Comparison of ENCODE assay signal across 22 cellular contexts in genomic region chr13:50682002-50682401, GRCh38.
"Had no signal": no experiment of that assay in that cellular context is flagged by ENCODE, and none has a peak within 500 bp of the region (broad histone marks: within the 10 kb centered on the region; RNA-seq: fewer than 3 reads in every experiment).

No MANE protein-coding gene starts in this region.

- FAIRE-seq: TTC549 had no signal

- H3K27me3 Mint-ChIP-seq: activated CD4-positive, alpha-beta memory T cell treated with anti-CD3 and anti-CD28 coated beads for 36 hours; activated naive CD8-positive, alpha-beta T cell; activated T-helper 17 cell treated with anti-CD3 and anti-CD28 coated beads, Interleukin-2, amount 50 U/mL, for 72 hours had no signal

- H3K27ac ChIP-seq: PC-9 had no signal

- DNase-seq: activated CD4-positive, alpha-beta memory T cell treated with anti-CD3 and anti-CD28 coated beads for 36 hours; activated CD4-positive, alpha-beta T cell treated with anti-CD3 and anti-CD28 coated beads, Interleukin-2, amount 10 ng/mL, durations not matched to agents 7 days and 5 days; activated CD4-positive, CD25-positive, alpha-beta regulatory T cell; activated CD8-positive, alpha-beta memory T cell treated with anti-CD3 and anti-CD28 coated beads for 24 hours; activated gamma-delta T cell; activated naive CD4-positive, alpha-beta T cell treated with anti-CD3 and anti-CD28 coated beads for 36 hours; activated T-cell treated with anti-CD3 and anti-CD28 coated beads, Interleukin-2, amount 50 U/mL, for 4 hours; amygdala; Karpas-422; MM.1S; NCI-H1105 treated with DMSO at 0.1 percent for 48 hours; NCI-H1436 treated with DMSO at 0.1 percent for 48 hours; NCI-H187; NCI-H2081; NCI-H446; NCI-H524; PC-9; SHP77 treated with DMSO at 0.1 percent for 48 hours had no signal

- H3K27ac Mint-ChIP-seq: activated CD4-positive, alpha-beta memory T cell treated with anti-CD3 and anti-CD28 coated beads for 36 hours; activated CD4-positive, alpha-beta T cell treated with anti-CD3 and anti-CD28 coated beads, Interleukin-2, amount 10 ng/mL, durations not matched to agents 7 days and 5 days; activated naive CD4-positive, alpha-beta T cell treated with anti-CD3 and anti-CD28 coated beads for 36 hours; activated naive CD8-positive, alpha-beta T cell; activated T-helper 17 cell treated with anti-CD3 and anti-CD28 coated beads, Interleukin-2, amount 50 U/mL, for 72 hours; T-helper 1 cell treated with Interleukin-12 subunit alpha and Interleukin-12 subunit beta and Interleukin-4 antibody, amounts not matched to agents 30 μg/mL and 1 μg/mL, for 36 hours had no signal

- H3K4me3 Mint-ChIP-seq: activated CD4-positive, alpha-beta memory T cell treated with anti-CD3 and anti-CD28 coated beads for 36 hours; activated CD4-positive, alpha-beta T cell treated with anti-CD3 and anti-CD28 coated beads, Interleukin-2, amount 10 ng/mL, durations not matched to agents 7 days and 5 days; activated naive CD4-positive, alpha-beta T cell treated with anti-CD3 and anti-CD28 coated beads for 36 hours; activated naive CD8-positive, alpha-beta T cell; activated T-cell treated with anti-CD3 and anti-CD28 coated beads, Interleukin-2, amount 50 U/mL, for 4 hours; activated T-helper 17 cell treated with anti-CD3 and anti-CD28 coated beads, Interleukin-2, amount 50 U/mL, for 72 hours; T-helper 1 cell treated with Interleukin-12 subunit alpha and Interleukin-12 subunit beta and Interleukin-4 antibody, amounts not matched to agents 30 μg/mL and 1 μg/mL, for 36 hours had no signal

- H3K4me3 ChIP-seq: PC-9 had no signal

- H2AFZ ChIP-seq: PC-9 had no signal

- H3K36me3 Mint-ChIP-seq: activated CD4-positive, alpha-beta memory T cell treated with anti-CD3 and anti-CD28 coated beads for 36 hours; activated naive CD8-positive, alpha-beta T cell had no signal

- H3K9me3 Mint-ChIP-seq: activated CD4-positive, alpha-beta memory T cell treated with anti-CD3 and anti-CD28 coated beads for 36 hours; activated CD4-positive, alpha-beta T cell treated with anti-CD3 and anti-CD28 coated beads, Interleukin-2, amount 10 ng/mL, durations not matched to agents 7 days and 5 days; activated naive CD4-positive, alpha-beta T cell treated with anti-CD3 and anti-CD28 coated beads for 36 hours; activated T-cell treated with anti-CD3 and anti-CD28 coated beads, Interleukin-2, amount 50 U/mL, for 4 hours; activated T-helper 17 cell treated with anti-CD3 and anti-CD28 coated beads, Interleukin-2, amount 50 U/mL, for 72 hours; T-helper 1 cell treated with Interleukin-12 subunit alpha and Interleukin-12 subunit beta and Interleukin-4 antibody, amounts not matched to agents 30 μg/mL and 1 μg/mL, for 36 hours had no signal

- ATAC-seq: activated T-cell treated with anti-CD3 and anti-CD28 coated beads, Interleukin-2, amount 50 U/mL, for 4 hours; activated T-helper 17 cell treated with anti-CD3 and anti-CD28 coated beads, Interleukin-2, amount 50 U/mL, for 72 hours had no signal

- H3K4me2 ChIP-seq: PC-9 had no signal
